16 cellular contexts compared by ENCODE assay signal in the genomic region with DNA sequence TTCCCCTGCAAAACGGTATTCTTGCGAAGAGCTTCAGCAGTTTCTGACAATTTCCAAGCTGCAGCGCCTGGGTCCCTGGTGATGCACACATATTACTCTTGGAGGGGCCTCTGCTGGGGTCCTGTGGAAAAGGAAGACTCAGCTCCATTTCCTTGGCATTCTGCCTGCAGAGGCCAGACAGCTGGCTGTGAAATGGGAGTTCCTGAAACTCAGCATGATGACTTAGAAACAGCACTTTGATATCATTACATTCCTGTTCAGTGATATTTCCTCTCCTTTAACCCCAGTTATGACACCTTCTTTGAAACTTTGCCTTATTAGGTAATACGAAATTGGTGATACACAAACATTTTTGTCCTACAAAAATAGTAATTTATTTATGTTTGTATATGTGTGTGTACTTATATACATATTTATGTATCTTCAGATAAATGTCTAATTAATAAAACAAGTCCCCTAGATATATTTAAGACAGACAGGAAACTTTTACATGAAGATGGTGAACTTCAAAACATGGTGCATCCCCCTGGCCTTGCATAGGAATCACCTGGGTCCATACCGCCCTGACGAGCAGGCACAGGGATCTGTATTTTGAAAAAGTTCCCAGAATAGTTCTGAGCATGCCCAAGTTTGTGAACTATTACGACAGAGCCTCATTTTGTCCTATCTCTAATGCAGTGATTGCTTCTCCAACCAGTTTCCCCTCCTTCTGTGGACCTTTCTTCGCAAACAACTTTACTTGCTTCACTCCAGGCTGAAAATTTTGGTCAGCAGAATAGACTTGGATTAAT.
A peak's percentile ranks its signal among the peaks of the same experiment; 100 is the strongest.
DNase-seq lines count a peak whose midpoint lies in the region; ATAC-seq, FAIRE-seq and TF ChIP-seq lines count a peak whose summit lies in the region.
"Had no signal": no experiment of that assay in that cellular context is flagged by ENCODE, and none has a peak within 500 bp of the region (broad histone marks: within the 10 kb centered on the region; RNA-seq: fewer than 3 reads in every experiment).

No MANE protein-coding gene starts in this region.

- H3K9me1 ChIP-seq in endothelial cell of umbilical vein (replicated peaks; ENCODE audit: control insufficient read depth, extremely low read depth, insufficient read depth, low read length) = no peaks in the 10 kb centered on the region

- no peak for TF ChIP-seq POLR2A in endothelial cell of umbilical vein (IDR thresholded peaks at IDR 0.05; ENCODE audit: low read depth, low read length)

- H3K36me3 ChIP-seq in endothelial cell of umbilical vein (ENCODE audit: control insufficient read depth in 2 of 2, extremely low read depth in 1 of 2, insufficient read depth in 2 of 2, low read length in 2 of 2) = no peaks in the 10 kb centered on the region
- H3K36me3 ChIP-seq in psoas muscle (ENCODE audit: insufficient read depth in 1 of 2, low read depth in 1 of 2) = no peaks in the 10 kb centered on the region
- H3K36me3 ChIP-seq: breast epithelium, heart left ventricle, stomach had no signal

- POLR2A ChIA-PET in endothelial cell of umbilical vein (lab: Charles Lee) = no interaction called here

- dilution Hi-C loops in endothelial cell of umbilical vein (cut with MboI; ENCODE audit: extremely low pct_ligation_motif_present, low sequenced_read_pairs) = no loop called here

- H3K79me2 ChIP-seq in endothelial cell of umbilical vein (ENCODE audit: control insufficient read depth, insufficient read depth, low read length) = no peaks in the 10 kb centered on the region

- H3K27ac ChIP-seq in endothelial cell of umbilical vein (ENCODE audit: insufficient read depth, low read depth, low read length) = peak overlapping the region; percentile 82
- H3K27ac ChIP-seq in psoas muscle = no peak overlapping the region
- H3K27ac ChIP-seq: breast epithelium, heart left ventricle, stomach had no signal

- H3K27me3 ChIP-seq in endothelial cell of umbilical vein (ENCODE audit: control insufficient read depth in 2 of 2, insufficient read depth in 2 of 2, low read length in 2 of 2) = no peaks in the 10 kb centered on the region
- no peaks in the 10 kb centered on the region for H3K27me3 ChIP-seq in psoas muscle (ENCODE audit: insufficient read depth in 3 of 3, low read length in 2 of 3)
- H3K27me3 ChIP-seq: breast epithelium, heart left ventricle, stomach had no signal

- H3K27me3 Mint-ChIP-seq in nephron (ENCODE audit: low read depth) = no peaks in the 10 kb centered on the region

- FAIRE-seq in endothelial cell of umbilical vein (lab: Jason Lieb, UNC) = peak; percentile 89
- FAIRE-seq: H54 had no signal

- H3K9me3 ChIP-seq in endothelial cell of umbilical vein (replicated peaks; ENCODE audit: control insufficient read depth, insufficient read depth, low read length) (no peaks in the 10 kb centered on the region), psoas muscle (no peaks in the 10 kb centered on the region)
- H3K9me3 ChIP-seq: breast epithelium, heart left ventricle, stomach had no signal

- no peaks in the 10 kb centered on the region for H3K36me3 Mint-ChIP-seq in nephron (ENCODE audit: low read depth)

- H4K20me1 ChIP-seq in endothelial cell of umbilical vein (replicated peaks; ENCODE audit: control insufficient read depth, extremely low read depth, insufficient read depth, low read length) = no peaks in the 10 kb centered on the region

- no peak overlapping the region for H2AFZ ChIP-seq in endothelial cell of umbilical vein (ENCODE audit: low read depth, low read length)

- H3K4me3 Mint-ChIP-seq in nephron = peak overlapping the region in 1 of 3 experiments; percentile 32
- H3K4me3 Mint-ChIP-seq: endodermal cell, neural crest cell had no signal

- H3K27ac Mint-ChIP-seq in nephron = peak overlapping the region; percentile 85 to 98 (median 89)
- H3K27ac Mint-ChIP-seq: endodermal cell had no signal

- BruUV-seq in endothelial cell of umbilical vein (replicated peaks; lab: Mats Ljungman, UMichigan) = no TSS peak

- intact Hi-C loops in endothelial cell of umbilical vein (cut with micrococcal nuclease) = loop anchor here (1.0 to 5.0 kb wide), 5 partner anchors 8 to 183 kb away; a partner anchor contains a TSS
- intact Hi-C loops in psoas muscle (cut with DNase I) = no loop called here

- peak overlapping the region; percentile 55 for H3K4me2 ChIP-seq in endothelial cell of umbilical vein (ENCODE audit: insufficient read depth, low read length)

- H3K9me3 Mint-ChIP-seq in nephron = no peaks in the 10 kb centered on the region
- H3K9me3 Mint-ChIP-seq: endodermal cell, neural crest cell had no signal

- DNase-seq in EL (peak; percentile 61), NCI-H226 (peak; percentile 71), endothelial cell of umbilical vein (ENCODE audit: low read depth, low spot score) (peak; percentile 85), psoas muscle (no peak)
- no peak for DNase-seq in activated CD4-positive, CD25-positive, alpha-beta regulatory T cell treated with anti-CD3 and anti-CD28 coated beads, Interleukin-2, amount 50 U/mL, for 72 hours
- DNase-seq: activated gamma-delta T cell, endodermal cell, heart left ventricle, KG1, NCI-H1436, stomach had no signal

- H3K4me1 ChIP-seq in endothelial cell of umbilical vein (ENCODE audit: control insufficient read depth, extremely low read depth, insufficient read depth, low read length) (peaks cover 43% of the 10 kb centered on the region), psoas muscle (peaks cover 2% of the 10 kb centered on the region)
- H3K4me1 ChIP-seq: breast epithelium had no signal

- CTCF ChIA-PET in endothelial cell of umbilical vein (lab: Charles Lee) = interaction anchor here (0.7 to 2.9 kb wide), 7 partner anchors 9 to 152 kb away, joined by 3 to 15 read pairs (median 6); a partner anchor contains a TSS

- TF ChIP-seq CTCF in endothelial cell of umbilical vein (IDR thresholded peaks at IDR 0.05; ENCODE audit: extremely low read depth in 1 of 2, insufficient read depth in 1 of 2, low read depth in 1 of 2, low read length in 2 of 2) = no peak
- TF ChIP-seq CTCF in nephron (IDR thresholded peaks at IDR 0.05; ENCODE audit: unreplicated experiment in 3 of 3) = no peak
- no peak for TF ChIP-seq CTCF in psoas muscle (IDR thresholded peaks at IDR 0.05)

- peaks cover 43% of the 10 kb centered on the region for H3K4me1 Mint-ChIP-seq in nephron
- H3K4me1 Mint-ChIP-seq: endodermal cell had no signal

- ATAC-seq in psoas muscle (no peak), GM19455 (IDR thresholded peaks at IDR 0.05; ENCODE audit: unreplicated experiment) (no peak)
- ATAC-seq: heart left ventricle had no signal

- WGBS in psoas muscle, 3 donors = 74 to 83% (median 82%) methylated on average over 8 of the region's 8 CpGs

- no peak overlapping the region for H3K9ac ChIP-seq in endothelial cell of umbilical vein (replicated peaks; ENCODE audit: extremely low read depth, insufficient read depth, low read length)

- H3K4me3 ChIP-seq in endothelial cell of umbilical vein (replicated peaks in 1 of 3; ENCODE audit: insufficient read depth in 1 of 3, low read depth in 1 of 3, low read length in 3 of 3) (no peak overlapping the region), psoas muscle (no peak overlapping the region)
- H3K4me3 ChIP-seq: breast epithelium, heart left ventricle, stomach had no signal

TF ChIP-seq in endothelial cell of umbilical vein, 7 proteins besides CTCF, POLR2A, EP300 and RAD21:
- no peak for TF ChIP-seq EZH2 (IDR thresholded peaks at IDR 0.05; ENCODE audit: borderline replicate concordance, low read depth, low read length, severe bottlenecking)
- peak; percentile 64 for TF ChIP-seq JUN (IDR thresholded peaks at IDR 0.05; ENCODE audit: borderline replicate concordance, insufficient read depth, insufficient read length, low read depth)
- TF ChIP-seq POLR2AphosphoS5 (IDR thresholded peaks at IDR 0.05; ENCODE audit: insufficient read depth, low read depth, low read length) = peak; percentile 68
- no peak for TF ChIP-seq MYC (IDR thresholded peaks at IDR 0.05; ENCODE audit: low read depth, low read length)
- TF ChIP-seq, protein P1, sequence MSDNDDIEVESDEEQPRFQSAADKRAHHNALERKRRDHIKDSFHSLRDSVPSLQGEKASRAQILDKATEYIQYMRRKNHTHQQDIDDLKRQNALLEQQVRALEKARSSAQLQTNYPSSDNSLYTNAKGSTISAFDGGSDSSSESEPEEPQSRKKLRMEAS (IDR thresholded peaks at IDR 0.05; ENCODE audit: insufficient read depth, insufficient read length) = no peak
- TF ChIP-seq FOS (IDR thresholded peaks at IDR 0.05; ENCODE audit: borderline replicate concordance, insufficient read depth, low read length) = peak; percentile 89
- TF ChIP-seq GATA2 (IDR thresholded peaks at IDR 0.05; ENCODE audit: insufficient read depth, insufficient read length, low read depth, low read length) = peak; percentile 66

Comparison
In these comparisons a context has a peak if more than half of its experiments do, and no peak if none do; other contexts are left out.
1. DNase-seq: peak in EL (single experiment), NCI-H226 (single experiment) and endothelial cell of umbilical vein (single experiment); none in psoas muscle (0 of 2) and activated CD4-positive, CD25-positive, alpha-beta regulatory T cell treated with anti-CD3 and anti-CD28 coated beads, Interleukin-2, amount 50 U/mL, for 72 hours (single experiment).